In genomic region chr1:205225901-205226765, GRCh38 we compare ENCODE assay signal across 12 cellular contexts. TPM values are rescaled to one million over a fixed set of nuclear protein-coding genes. Genes with fewer than 3 reads are reported as not detected.
DNase-seq lines count a peak whose midpoint lies in the region; ATAC-seq, FAIRE-seq and TF ChIP-seq lines count a peak whose summit lies in the region.
"Had no signal": no experiment of that assay in that cellular context is flagged by ENCODE, and none has a peak within 500 bp of the region (broad histone marks: within the 10 kb centered on the region; RNA-seq: fewer than 3 reads in every experiment).

No MANE protein-coding gene starts in this region.

- peaks cover 47% of the 10 kb centered on the region for H3K4me1 ChIP-seq in suprapubic skin

- no peak overlapping the region for H3K27ac Mint-ChIP-seq in activated naive CD8-positive, alpha-beta T cell treated with anti-CD3 and anti-CD28 coated beads, Interleukin-2, amount 50 U/mL, for 24 hours
- no peak overlapping the region for H3K27ac Mint-ChIP-seq in activated naive CD8-positive, alpha-beta T cell treated with anti-CD3 and anti-CD28 coated beads for 36 hours

- H3K9me3 Mint-ChIP-seq in activated naive CD8-positive, alpha-beta T cell treated with anti-CD3 and anti-CD28 coated beads, Interleukin-2, amount 50 U/mL, for 24 hours, result no peaks in the 10 kb centered on the region
- H3K9me3 Mint-ChIP-seq in activated naive CD8-positive, alpha-beta T cell treated with anti-CD3 and anti-CD28 coated beads for 36 hours, result no peaks in the 10 kb centered on the region

- no peak for TF ChIP-seq EP300 in suprapubic skin (IDR thresholded peaks at IDR 0.05)

- no peaks in the 10 kb centered on the region for H3K27me3 ChIP-seq in suprapubic skin

- no peaks in the 10 kb centered on the region for H3K36me3 ChIP-seq in suprapubic skin
- H3K36me3 ChIP-seq: BLaER1 had no signal

- peaks cover 26% of the 10 kb centered on the region for H3K27me3 Mint-ChIP-seq in activated naive CD8-positive, alpha-beta T cell treated with anti-CD3 and anti-CD28 coated beads, Interleukin-2, amount 50 U/mL, for 24 hours
- peaks cover 22% of the 10 kb centered on the region for H3K27me3 Mint-ChIP-seq in activated naive CD8-positive, alpha-beta T cell treated with anti-CD3 and anti-CD28 coated beads for 36 hours

- FAIRE-seq in H54 (lab: Jason Lieb, UNC), result no peak

- peaks cover 33% of the 10 kb centered on the region for H3K4me1 Mint-ChIP-seq in activated naive CD8-positive, alpha-beta T cell treated with anti-CD3 and anti-CD28 coated beads, Interleukin-2, amount 50 U/mL, for 24 hours
- H3K4me1 Mint-ChIP-seq in activated naive CD8-positive, alpha-beta T cell treated with anti-CD3 and anti-CD28 coated beads for 36 hours, result peaks cover 25% of the 10 kb centered on the region

- no peak for TF ChIP-seq POLR2A in suprapubic skin (IDR thresholded peaks at IDR 0.05)
- TF ChIP-seq POLR2A in H54 (IDR thresholded peaks at IDR 0.05; ENCODE audit: low read depth, low read length), result no peak

- 55% methylated on average over 11 of the region's 11 CpGs for WGBS in suprapubic skin

- no peak for TF ChIP-seq CTCF in suprapubic skin (IDR thresholded peaks at IDR 0.05)

- no peak for ATAC-seq in activated naive CD8-positive, alpha-beta T cell treated with anti-CD3 and anti-CD28 coated beads, Interleukin-2, amount 50 U/mL, for 24 hours
- ATAC-seq in HG03135 (IDR thresholded peaks at IDR 0.05; ENCODE audit: unreplicated experiment), result no peak

- no peaks in the 10 kb centered on the region for H3K9me3 ChIP-seq in suprapubic skin
- H3K9me3 ChIP-seq: BLaER1 had no signal

- no peak for DNase-seq in activated naive CD8-positive, alpha-beta T cell treated with anti-CD3 and anti-CD28 coated beads, Interleukin-2, amount 50 U/mL, for 24 hours
- DNase-seq in activated naive CD8-positive, alpha-beta T cell treated with anti-CD3 and anti-CD28 coated beads for 36 hours, result no peak
- DNase-seq in NCI-H345 treated with DMSO at 0.1 percent for 48 hours (lab: John Stamatoyannopoulos, UW; ENCODE audit: unreplicated experiment), result peak; percentile 21
- peak; percentile 20 for DNase-seq in epithelial cell of prostate (ENCODE audit: low read depth, low spot score)
- DNase-seq in suprapubic skin (ENCODE audit: low spot score in 2 of 2), result peak in 1 of 2 donors; percentile 56
- DNase-seq in cerebellar cortex (ENCODE audit: low spot score), result no peak
- DNase-seq in H54 (ENCODE audit: insufficient read length, low spot score), result no peak
- DNase-seq: activated CD4-positive, alpha-beta T cell treated with anti-CD3 and anti-CD28 coated beads, Interleukin-2, amount 50 U/mL, for 1 hour; activated naive CD4-positive, alpha-beta T cell treated with Interleukin-2 at 50 U/mL for 16 hours; NCI-H526 treated with DMSO at 0.1 percent for 48 hours had no signal

- peak overlapping the region; percentile 74 for H3K4me3 Mint-ChIP-seq in activated naive CD8-positive, alpha-beta T cell treated with anti-CD3 and anti-CD28 coated beads, Interleukin-2, amount 50 U/mL, for 24 hours
- H3K4me3 Mint-ChIP-seq in activated naive CD8-positive, alpha-beta T cell treated with anti-CD3 and anti-CD28 coated beads for 36 hours, result no peak overlapping the region

- H3K4me3 ChIP-seq in suprapubic skin, result no peak overlapping the region

- H3K27ac ChIP-seq in epithelial cell of prostate (peak overlapping the region; percentile 51), suprapubic skin (peak overlapping the region; percentile 24)
- H3K27ac ChIP-seq: BLaER1 had no signal

- H3K36me3 Mint-ChIP-seq in activated naive CD8-positive, alpha-beta T cell treated with anti-CD3 and anti-CD28 coated beads, Interleukin-2, amount 50 U/mL, for 24 hours (ENCODE audit: low read depth), result no peaks in the 10 kb centered on the region
- H3K36me3 Mint-ChIP-seq in activated naive CD8-positive, alpha-beta T cell treated with anti-CD3 and anti-CD28 coated beads for 36 hours, result peaks cover 15% of the 10 kb centered on the region

RNA-seq across cellular contexts. Expression of gene TMCC2, which starts 1.6 kb away (rescaled TPM):
- 10 to 100 TPM; 13.3 to 14.0 TPM for total RNA-seq in activated naive CD8-positive, alpha-beta T cell treated with anti-CD3 and anti-CD28 coated beads for 36 hours
- total RNA-seq in suprapubic skin, result 1 to 10 TPM; 3.1 to 4.3 (median 4.1) TPM

RNA-seq across cellular contexts. Expression of gene DSTYK, which starts 14.6 kb away (rescaled TPM):
- 10 to 100 TPM; 14.0 to 14.4 TPM for total RNA-seq in activated naive CD8-positive, alpha-beta T cell treated with anti-CD3 and anti-CD28 coated beads for 36 hours
- total RNA-seq in suprapubic skin, result 10 to 100 TPM; 12.3 to 19.5 (median 17.4) TPM

Comparison
In these comparisons a context has a peak if more than half of its experiments do, and no peak if none do; other contexts are left out.
1. DNase-seq: peak in NCI-H345 treated with DMSO at 0.1 percent for 48 hours (single experiment) and epithelial cell of prostate (single experiment); none in activated naive CD8-positive, alpha-beta T cell treated with anti-CD3 and anti-CD28 coated beads, Interleukin-2, amount 50 U/mL, for 24 hours (single experiment), activated naive CD8-positive, alpha-beta T cell treated with anti-CD3 and anti-CD28 coated beads for 36 hours (single experiment), cerebellar cortex (single experiment) and H54 (single experiment).